ENCODE assay signal across 1 cellular context in genomic region chr1:161261859-161262225, GRCh38.
TF ChIP-seq lines count a peak whose summit lies in the region.

No MANE protein-coding gene starts in this region.

TF ChIP-seq in H1, 55 proteins besides CTCF, POLR2A, EP300 and RAD21:
- no peak for TF ChIP-seq TAF1 (IDR thresholded peaks at IDR 0.05; ENCODE audit: low read depth, low read length)
- no peak for TF ChIP-seq SP4 (IDR thresholded peaks at IDR 0.05; ENCODE audit: low read length)
- no peak for TF ChIP-seq NRF1 (IDR thresholded peaks at IDR 0.05; ENCODE audit: low read depth, low read length)
- no peak for TF ChIP-seq HDAC2 (IDR thresholded peaks at IDR 0.05; ENCODE audit: borderline replicate concordance in 1 of 2, low read depth in 2 of 2, low read length in 2 of 2)
- TF ChIP-seq TEAD4 (IDR thresholded peaks at IDR 0.05; ENCODE audit: low read depth, low read length), result no peak
- TF ChIP-seq ZNF274 (IDR thresholded peaks at IDR 0.05; ENCODE audit: borderline replicate concordance, extremely low read depth, low read length), result no peak
- no peak for TF ChIP-seq NANOG (IDR thresholded peaks at IDR 0.05; ENCODE audit: insufficient read depth, low read depth, low read length, poor library complexity, severe bottlenecking)
- TF ChIP-seq TAF7 (optimal IDR thresholded peaks at IDR 0.05; ENCODE audit: borderline replicate concordance, low read depth, low read length), result no peak
- TF ChIP-seq CBX8 (IDR thresholded peaks at IDR 0.05; ENCODE audit: borderline replicate concordance, low read depth, low read length), result no peak
- TF ChIP-seq SP2 (IDR thresholded peaks at IDR 0.05; ENCODE audit: low read length), result no peak
- no peak for TF ChIP-seq RXRA (IDR thresholded peaks at IDR 0.05; ENCODE audit: insufficient read depth, low read depth, low read length)
- TF ChIP-seq SIN3A (conservative IDR thresholded peaks at IDR 0.05 in 1 of 2, IDR thresholded peaks at IDR 0.05 in 1 of 2; ENCODE audit: low read depth in 1 of 2, low read length in 2 of 2), result no peak
- no peak for TF ChIP-seq E2F6 (IDR thresholded peaks at IDR 0.05)
- TF ChIP-seq MAFK (IDR thresholded peaks at IDR 0.05; ENCODE audit: low read depth, low read length), result no peak
